Comparison of ENCODE assay signal across 12 cellular contexts in the genomic region with DNA sequence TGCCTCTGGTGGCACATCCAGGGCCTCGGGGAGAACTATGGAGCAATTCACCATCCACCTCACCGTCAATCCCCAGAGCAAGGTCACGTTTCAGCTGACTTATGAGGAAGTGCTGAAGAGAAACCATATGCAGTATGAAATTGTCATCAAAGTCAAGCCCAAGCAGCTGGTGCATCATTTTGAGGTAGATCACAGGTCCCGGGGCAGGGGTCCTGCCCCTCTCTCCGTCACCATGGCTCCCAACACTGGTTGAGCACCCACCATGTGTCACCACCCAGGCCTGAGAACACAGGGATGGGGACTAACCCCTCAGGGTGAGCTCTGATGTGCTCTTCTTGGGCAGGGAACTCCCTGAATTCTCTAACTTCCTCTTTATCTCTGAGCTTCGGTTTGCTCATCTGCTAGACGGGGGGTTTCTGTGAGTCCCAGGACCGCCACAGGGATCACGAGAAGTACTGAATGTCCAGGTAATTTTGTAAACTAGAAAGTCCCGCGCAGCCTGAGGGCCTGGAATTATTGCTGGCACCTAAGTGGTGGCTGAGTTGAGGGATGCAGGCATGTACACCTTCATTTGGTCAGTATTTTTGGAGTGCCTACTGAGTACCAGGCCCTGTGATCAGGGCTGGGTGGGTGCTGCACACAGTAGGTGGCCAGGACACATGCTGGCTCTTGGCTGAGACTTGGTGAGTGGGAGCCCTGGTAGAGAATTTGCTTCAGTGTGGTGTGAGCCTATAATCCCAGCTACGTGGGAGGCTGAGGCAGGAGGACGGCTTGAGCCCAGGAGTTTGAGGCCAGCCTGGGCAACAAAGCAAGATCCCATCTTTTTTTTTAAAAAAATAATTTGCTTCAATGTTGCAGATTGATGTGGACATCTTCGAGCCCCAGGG. TPM values are rescaled to one million over a fixed set of nuclear protein-coding genes. Genes with fewer than 3 reads are reported as not detected.
DNase-seq lines count a peak whose midpoint lies in the region; ATAC-seq and TF ChIP-seq lines count a peak whose summit lies in the region.
"Had no signal": no experiment of that assay in that cellular context is flagged by ENCODE, and none has a peak within 500 bp of the region (broad histone marks: within the 10 kb centered on the region; RNA-seq: fewer than 3 reads in every experiment).

No MANE protein-coding gene starts in this region.

- intact Hi-C loops in left lung (cut with DNase I), result no loop called here

- no peak for TF ChIP-seq EP300 in SK-N-SH (IDR thresholded peaks at IDR 0.05; ENCODE audit: borderline replicate concordance in 1 of 2, low read depth in 1 of 2, low read length in 1 of 2)

- H3K4me3 ChIP-seq in left lung (no peak overlapping the region), SK-N-SH (ENCODE audit: low read depth in 2 of 2, low read length in 1 of 2) (no peak overlapping the region)
- H3K4me3 ChIP-seq: heart left ventricle had no signal

- H4K20me1 ChIP-seq in SK-N-SH (ENCODE audit: insufficient read depth), result no peaks in the 10 kb centered on the region

- H3K4me2 ChIP-seq in SK-N-SH, result no peak overlapping the region

- TF ChIP-seq RAD21 in SK-N-SH (IDR thresholded peaks at IDR 0.05; ENCODE audit: low read length), result no peak

- H3K27ac ChIP-seq in left lung (peak overlapping the region in 1 of 2 donors; percentile 48), foreskin keratinocyte (no peak overlapping the region), SK-N-SH (ENCODE audit: low read depth in 2 of 2, low read length in 1 of 2) (no peak overlapping the region)

- no peaks in the 10 kb centered on the region for H3F3A ChIP-seq in SK-N-SH (replicated peaks; ENCODE audit: insufficient read depth)

- no peak for TF ChIP-seq POLR2A in GM18505 (IDR thresholded peaks at IDR 0.05; ENCODE audit: borderline replicate concordance, extremely low read depth, insufficient read depth, insufficient read length)

- no peak overlapping the region for H3K9ac ChIP-seq in SK-N-SH

- H3K36me3 ChIP-seq in left lung (no peaks in the 10 kb centered on the region), SK-N-SH (replicated peaks in 1 of 2; ENCODE audit: control insufficient read depth in 1 of 2, insufficient read depth in 2 of 2, low read length in 1 of 2) (no peaks in the 10 kb centered on the region)
- H3K36me3 ChIP-seq: heart left ventricle had no signal

- ATAC-seq in GM18505 (IDR thresholded peaks at IDR 0.05; ENCODE audit: unreplicated experiment), result peak; percentile 60
- ATAC-seq in GM21515 (IDR thresholded peaks at IDR 0.05; ENCODE audit: unreplicated experiment), result peak; percentile 52
- ATAC-seq in left lung, result peak; percentile 30
- ATAC-seq in foreskin keratinocyte, result no peak
- ATAC-seq: activated CD4-positive, alpha-beta T cell treated with anti-CD3 and anti-CD28 coated beads for 36 hours; heart left ventricle had no signal

- POLR2A ChIA-PET in SK-N-SH (lab: Yijun Ruan, JAX), result interaction anchor here (0.8 to 1.3 kb wide), 2 partner anchors 9 to 13 kb away, joined by 6 read pairs; a partner anchor contains a TSS

- TF ChIP-seq CTCF in left lung (IDR thresholded peaks at IDR 0.05), result no peak
- no peak for TF ChIP-seq CTCF in foreskin keratinocyte (conservative IDR thresholded peaks at IDR 0.05)
- no peak for TF ChIP-seq CTCF in SK-N-SH (IDR thresholded peaks at IDR 0.05)

- no peaks in the 10 kb centered on the region for H3K9me2 ChIP-seq in SK-N-SH

- 49% methylated on average over 8 of the region's 14 CpGs for WGBS in SK-N-SH (ENCODE audit: low lambda C conversion rate)

- no peaks in the 10 kb centered on the region for H3K79me2 ChIP-seq in SK-N-SH (ENCODE audit: insufficient read depth)

- H3K27me3 ChIP-seq in left lung (peaks cover 0 to 9% of the 10 kb centered on the region in 2 donors), foreskin keratinocyte (peaks cover 25% of the 10 kb centered on the region), SK-N-SH (ENCODE audit: insufficient read depth) (peaks cover 13% of the 10 kb centered on the region; the same call in 1 of the 2 replicates)

- peak; percentile 54 to 74 for DNase-seq in Kasumi-1 (lab: John Stamatoyannopoulos, UW)
- DNase-seq in left lung, result no peak
- no peak for DNase-seq in foreskin keratinocyte
- DNase-seq in SK-N-SH, result no peak
- DNase-seq in NCI-H526 (lab: John Stamatoyannopoulos, UW), result no peak
- no peak for DNase-seq in 8988T
- DNase-seq: activated CD4-positive, alpha-beta T cell treated with anti-CD3 and anti-CD28 coated beads for 36 hours had no signal

- H3K9me3 ChIP-seq in left lung, result no peaks in the 10 kb centered on the region
- no peaks in the 10 kb centered on the region for H3K9me3 ChIP-seq in SK-N-SH
- H3K9me3 ChIP-seq: heart left ventricle had no signal

- H3K4me1 ChIP-seq in left lung, result peaks cover 0 to 8% of the 10 kb centered on the region in 2 donors
- no peaks in the 10 kb centered on the region for H3K4me1 ChIP-seq in foreskin keratinocyte
- H3K4me1 ChIP-seq in SK-N-SH (ENCODE audit: control insufficient read depth in 1 of 2, insufficient read depth in 2 of 2, low read depth in 1 of 2, low read length in 1 of 2), result peaks cover 0 to 10% of the 10 kb centered on the region in 2 experiments; a peak in 1 of 4 replicates

- no peak overlapping the region for H2AFZ ChIP-seq in SK-N-SH (ENCODE audit: low read depth)

- CTCF ChIA-PET in SK-N-SH (lab: Yijun Ruan, JAX), result interaction anchor here (1.2 to 1.4 kb wide), 2 partner anchors 19 to 38 kb away, joined by 5 read pairs; no protein-coding TSS in a partner anchor

TF ChIP-seq in SK-N-SH, 30 proteins besides CTCF, POLR2A, EP300 and RAD21 (continues in another document):
- TF ChIP-seq, protein P1, sequence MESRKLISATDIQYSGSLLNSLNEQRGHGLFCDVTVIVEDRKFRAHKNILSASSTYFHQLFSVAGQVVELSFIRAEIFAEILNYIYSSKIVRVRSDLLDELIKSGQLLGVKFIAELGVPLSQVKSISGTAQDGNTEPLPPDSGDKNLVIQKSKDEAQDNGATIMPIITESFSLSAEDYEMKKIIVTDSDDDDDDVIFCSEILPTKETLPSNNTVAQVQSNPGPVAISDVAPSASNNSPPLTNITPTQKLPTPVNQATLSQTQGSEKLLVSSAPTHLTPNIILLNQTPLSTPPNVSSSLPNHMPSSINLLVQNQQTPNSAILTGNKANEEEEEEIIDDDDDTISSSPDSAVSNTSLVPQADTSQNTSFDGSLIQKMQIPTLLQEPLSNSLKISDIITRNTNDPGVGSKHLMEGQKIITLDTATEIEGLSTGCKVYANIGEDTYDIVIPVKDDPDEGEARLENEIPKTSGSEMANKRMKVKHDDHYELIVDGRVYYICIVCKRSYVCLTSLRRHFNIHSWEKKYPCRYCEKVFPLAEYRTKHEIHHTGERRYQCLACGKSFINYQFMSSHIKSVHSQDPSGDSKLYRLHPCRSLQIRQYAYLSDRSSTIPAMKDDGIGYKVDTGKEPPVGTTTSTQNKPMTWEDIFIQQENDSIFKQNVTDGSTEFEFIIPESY (IDR thresholded peaks at IDR 0.05; ENCODE audit: borderline replicate concordance, low read depth), result no peak
- TF ChIP-seq EZH2phosphoT487 (IDR thresholded peaks at IDR 0.05; ENCODE audit: borderline replicate concordance, low read depth) (no peak), TCF12 (IDR thresholded peaks at IDR 0.05) (no peak), ELF1 (IDR thresholded peaks at IDR 0.05) (no peak), MXI1 (IDR thresholded peaks at IDR 0.05; ENCODE audit: low read depth, low read length) (no peak), NRF1 (IDR thresholded peaks at IDR 0.05; ENCODE audit: low read depth, low read length) (no peak), JUND (IDR thresholded peaks at IDR 0.05) (no peak), TEAD4 (IDR thresholded peaks at IDR 0.05; ENCODE audit: borderline replicate concordance, insufficient read depth) (no peak), TAF1 (IDR thresholded peaks at IDR 0.05; ENCODE audit: borderline replicate concordance, low read depth, low read length) (no peak), CHD2 (IDR thresholded peaks at IDR 0.05; ENCODE audit: low read length, partially characterized antibody) (no peak), POLR2AphosphoS5 (IDR thresholded peaks at IDR 0.05; ENCODE audit: low read depth, low read length) (no peak), GABPA (IDR thresholded peaks at IDR 0.05; ENCODE audit: low read depth) (no peak)
- TF ChIP-seq, protein P2, sequence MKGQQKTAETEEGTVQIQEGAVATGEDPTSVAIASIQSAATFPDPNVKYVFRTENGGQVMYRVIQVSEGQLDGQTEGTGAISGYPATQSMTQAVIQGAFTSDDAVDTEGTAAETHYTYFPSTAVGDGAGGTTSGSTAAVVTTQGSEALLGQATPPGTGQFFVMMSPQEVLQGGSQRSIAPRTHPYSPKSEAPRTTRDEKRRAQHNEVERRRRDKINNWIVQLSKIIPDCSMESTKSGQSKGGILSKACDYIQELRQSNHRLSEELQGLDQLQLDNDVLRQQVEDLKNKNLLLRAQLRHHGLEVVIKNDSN (IDR thresholded peaks at IDR 0.05; ENCODE audit: borderline replicate concordance, low read depth), result no peak

RNA-seq across cellular contexts. Expression of a gene that starts 2.3 kb away (rescaled TPM):
- total RNA-seq in left lung (under 1 TPM in 1 of 2 donors, not detected in 1; 0.18 TPM), foreskin keratinocyte (not detected in 2 replicates)
- polyA plus RNA-seq in foreskin keratinocyte (not detected in 2 replicates), SK-N-SH (2012; rRNA removed) (not detected in 2 replicates)
- not detected in 2 replicates for polyA plus RNA-seq in SK-N-SH (2012; cell fraction: cytosol; rRNA removed)
- not detected in 2 replicates for polyA plus RNA-seq in SK-N-SH (2012; cell fraction: nucleus; rRNA removed)
- total RNA-seq: activated CD4-positive, alpha-beta T cell treated with anti-CD3 and anti-CD28 coated beads for 36 hours; bronchial epithelial cell; neural crest cell had no signal

RNA-seq across cellular contexts. Expression of a gene that starts 8.9 kb away (rescaled TPM):
- total RNA-seq in left lung (10 to 100 TPM; 23.6 to 29.0 TPM), foreskin keratinocyte (24.4 and 25.9 TPM in 2 replicates)
- polyA plus RNA-seq in foreskin keratinocyte (3.8 and 4.7 TPM in 2 replicates), SK-N-SH (2012; rRNA removed) (8.8 and 9.3 TPM in 2 replicates)
- 8.5 and 10.0 TPM in 2 replicates for polyA plus RNA-seq in SK-N-SH (2012; cell fraction: cytosol; rRNA removed)
- polyA plus RNA-seq in SK-N-SH (2012; cell fraction: nucleus; rRNA removed), result 10.4 and 15.5 TPM in 2 replicates

RNA-seq across cellular contexts. Expression of a gene that starts 14.9 kb away (rescaled TPM):
- total RNA-seq in left lung, result 1 to 10 TPM; 1.5 to 3.6 TPM
- total RNA-seq in foreskin keratinocyte, result not detected in 2 replicates
- polyA plus RNA-seq in foreskin keratinocyte, result not detected in 2 replicates
- 4.3 and 5.3 TPM in 2 replicates for polyA plus RNA-seq in SK-N-SH (2012; rRNA removed)
- polyA plus RNA-seq in SK-N-SH (2012; cell fraction: cytosol; rRNA removed), result 2.2 and 2.5 TPM in 2 replicates
- polyA plus RNA-seq in SK-N-SH (2012; cell fraction: nucleus; rRNA removed), result 11.0 and 11.8 TPM in 2 replicates
- total RNA-seq: activated CD4-positive, alpha-beta T cell treated with anti-CD3 and anti-CD28 coated beads for 36 hours; bronchial epithelial cell; neural crest cell had no signal

RNA-seq across cellular contexts. Expression of a gene that starts 50.8 kb away (rescaled TPM):
- total RNA-seq in left lung (10 to 100 TPM; 10.1 to 10.2 TPM), foreskin keratinocyte (0.18 and 0.95 TPM in 2 replicates)
- polyA plus RNA-seq in foreskin keratinocyte (0.35 and 0.63 TPM in 2 replicates), SK-N-SH (2012; rRNA removed) (1.1 and 2.0 TPM in 2 replicates)
- polyA plus RNA-seq in SK-N-SH (2012; cell fraction: cytosol; rRNA removed), result 0.27 and 0.41 TPM in 2 replicates
- polyA plus RNA-seq in SK-N-SH (2012; cell fraction: nucleus; rRNA removed), result 18.1 and 28.7 TPM in 2 replicates

RNA-seq across cellular contexts. Expression of a gene that starts 55.2 kb away (rescaled TPM):
- total RNA-seq in left lung (1 to 10 TPM; 1.2 to 7.5 TPM), foreskin keratinocyte (0.65 and 1.2 TPM in 2 replicates)
- polyA plus RNA-seq in foreskin keratinocyte (0.80 and 0.84 TPM in 2 replicates), SK-N-SH (2012; rRNA removed) (0.42 and 0.54 TPM in 2 replicates)
- not detected in 2 replicates for polyA plus RNA-seq in SK-N-SH (2012; cell fraction: cytosol; rRNA removed)
- polyA plus RNA-seq in SK-N-SH (2012; cell fraction: nucleus; rRNA removed), result 6.0 and 13.8 TPM in 2 replicates
- total RNA-seq: bronchial epithelial cell had no signal

Comparison
In these comparisons a context has a peak if more than half of its experiments do, and no peak if none do; other contexts are left out.
1. DNase-seq: peak in Kasumi-1 (2 of 2); none in left lung (0 of 2), foreskin keratinocyte (0 of 2), SK-N-SH (single experiment), NCI-H526 (0 of 2) and 8988T (single experiment).